ENCODE assay signal across 8 cellular contexts in the genomic region with DNA sequence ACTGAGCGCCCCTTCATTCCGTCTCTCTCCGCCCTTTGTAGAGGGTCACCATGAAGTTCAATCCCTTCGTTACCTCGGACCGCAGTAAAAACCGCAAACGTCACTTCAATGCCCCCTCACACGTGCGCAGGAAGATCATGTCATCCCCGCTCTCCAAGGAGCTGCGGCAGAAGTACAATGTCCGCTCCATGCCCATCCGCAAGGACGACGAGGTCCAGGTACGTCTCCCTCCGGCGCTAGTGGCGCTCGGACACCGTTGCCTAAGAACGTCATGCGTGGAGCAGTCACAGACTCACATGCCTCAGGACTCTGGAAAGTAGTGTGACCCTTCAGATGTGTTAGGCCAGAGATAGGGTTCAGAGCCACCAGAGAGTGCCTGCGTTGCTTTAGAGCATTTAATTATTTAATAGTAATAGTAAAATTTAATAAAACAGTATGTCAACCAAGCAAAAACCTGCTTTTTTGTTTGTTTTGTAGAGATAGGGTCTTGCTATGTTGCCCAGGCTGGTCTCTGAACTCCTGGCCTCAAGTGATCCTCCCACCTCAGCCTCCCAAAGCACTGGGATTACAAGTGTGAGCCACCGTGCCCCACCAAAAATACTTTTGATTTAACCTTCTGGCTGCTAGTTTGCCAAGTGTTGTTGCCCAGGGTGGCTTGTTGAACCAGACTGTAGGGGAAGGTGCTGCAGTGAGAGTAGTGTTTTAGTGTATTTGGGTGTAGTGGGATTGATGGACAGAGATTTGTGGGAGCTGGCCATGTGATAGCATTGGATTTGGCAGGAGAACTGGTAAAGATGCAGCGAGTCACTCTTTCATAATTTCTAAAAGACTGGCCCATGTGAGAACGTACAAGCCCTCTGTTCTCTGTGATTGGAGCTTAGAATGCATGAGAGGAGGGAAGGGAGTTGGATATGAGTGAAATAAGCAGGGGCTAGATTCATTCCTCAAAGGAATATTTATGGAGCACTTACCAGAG. TPM values are rescaled to one million over a fixed set of nuclear protein-coding genes. Genes with fewer than 3 reads are reported as not detected.
DNase-seq lines count a peak whose midpoint lies in the region; ATAC-seq and TF ChIP-seq lines count a peak whose summit lies in the region.

No MANE protein-coding gene starts in this region.

- no peak overlapping the region for H2BK12ac ChIP-seq in trophoblast cell (ENCODE audit: low read length)

- no peak overlapping the region for H2BK5ac ChIP-seq in trophoblast cell (ENCODE audit: low read depth, low read length, poor library complexity)

- peaks cover 9% of the 10 kb centered on the region for H3K79me1 ChIP-seq in trophoblast cell (ENCODE audit: low read length)

- ATAC-seq in RWPE2 (ENCODE audit: low read depth): no peak
- no peak for ATAC-seq in GM21360 (IDR thresholded peaks at IDR 0.05; ENCODE audit: unreplicated experiment)

- peak overlapping the region; percentile 57 for H3K18ac ChIP-seq in trophoblast cell (ENCODE audit: low read length)

- peak overlapping the region; percentile 56 for H4K12ac ChIP-seq in trophoblast cell (ENCODE audit: low read depth, low read length)

- peak overlapping the region; percentile 67 for H3K4me2 ChIP-seq in trophoblast cell (ENCODE audit: low read length)

- H3K9me3 ChIP-seq in RWPE2 (ENCODE audit: severe bottlenecking) (no peaks in the 10 kb centered on the region), esophagus (ENCODE audit: control insufficient read depth in 2 of 2, insufficient read depth in 1 of 2, low read depth in 1 of 2, low read length in 1 of 2) (peaks cover 0 to 3% of the 10 kb centered on the region in 2 donors), trophoblast cell (ENCODE audit: insufficient read depth, low read depth, low read length) (no peaks in the 10 kb centered on the region)

- H3K14ac ChIP-seq in trophoblast cell (ENCODE audit: low read length): peak overlapping the region; percentile 58

- 14% methylated on average over 28 of the region's 28 CpGs for WGBS in esophagus, 2 donors
- no CpG with 5 or more reads among the region's 28 CpGs for WGBS in trophoblast cell (ENCODE audit: extremely low coverage, insufficient coverage, insufficient read length)

- H3K9ac ChIP-seq in trophoblast cell (ENCODE audit: low read length): peak overlapping the region; percentile 98

- H4K8ac ChIP-seq in trophoblast cell (ENCODE audit: low read depth, low read length): peak overlapping the region; percentile 95

- H3K4me1 ChIP-seq in RWPE2 (ENCODE audit: insufficient read depth, poor library complexity, severe bottlenecking): peaks cover 22% of the 10 kb centered on the region
- peaks cover 0 to 2% of the 10 kb centered on the region in 2 donors for H3K4me1 ChIP-seq in esophagus (ENCODE audit: control insufficient read depth in 2 of 2, insufficient read depth in 2 of 2, low read length in 1 of 2)
- peaks cover 3 to 4% of the 10 kb centered on the region in 2 experiments for H3K4me1 ChIP-seq in trophoblast cell (ENCODE audit: control insufficient read depth in 1 of 2, insufficient read depth in 2 of 2, low read length in 2 of 2)

- no peak for TF ChIP-seq CTCF in RWPE2 (IDR thresholded peaks at IDR 0.05; ENCODE audit: poor library complexity, severe bottlenecking)

- H3K4ac ChIP-seq in trophoblast cell (ENCODE audit: low read depth, low read length): peak overlapping the region; percentile 8

- peak overlapping the region; percentile 74 for H3K4me3 ChIP-seq in RWPE2 (ENCODE audit: severe bottlenecking)
- H3K4me3 ChIP-seq in esophagus (ENCODE audit: low read depth in 1 of 2, low read length in 2 of 2): peak overlapping the region; percentile 76 to 97
- peak overlapping the region; percentile 95 for H3K4me3 ChIP-seq in trophoblast cell (ENCODE audit: low read depth, low read length)

- peak overlapping the region; percentile 13 for H2AFZ ChIP-seq in trophoblast cell (ENCODE audit: insufficient read depth, low read length, poor library complexity)

- peak overlapping the region; percentile 37 for H2BK120ac ChIP-seq in trophoblast cell (ENCODE audit: insufficient read depth, low read length, poor library complexity)

- H3K79me2 ChIP-seq in trophoblast cell (ENCODE audit: control insufficient read depth, insufficient read depth, low read length, poor library complexity): peaks cover 3% of the 10 kb centered on the region

- H3K27me3 ChIP-seq in RWPE2 (ENCODE audit: insufficient read depth, poor library complexity, severe bottlenecking) (no peaks in the 10 kb centered on the region), esophagus (ENCODE audit: control insufficient read depth in 1 of 2, insufficient read depth in 2 of 2, low read length in 2 of 2) (no peaks in the 10 kb centered on the region), trophoblast cell (ENCODE audit: insufficient read depth, low read length) (no peaks in the 10 kb centered on the region)

- peak overlapping the region; percentile 14 for H4K91ac ChIP-seq in trophoblast cell (ENCODE audit: low read depth, low read length)

- no peak overlapping the region for H3K23ac ChIP-seq in trophoblast cell (ENCODE audit: low read length)

- peak overlapping the region; percentile 3 for H2AK5ac ChIP-seq in trophoblast cell (ENCODE audit: low read length)

- peaks cover 49% of the 10 kb centered on the region for H3K36me3 ChIP-seq in RWPE2 (ENCODE audit: low read depth)
- H3K36me3 ChIP-seq in esophagus (ENCODE audit: control insufficient read depth in 2 of 2, insufficient read depth in 2 of 2, low read length in 1 of 2): no peaks in the 10 kb centered on the region
- H3K36me3 ChIP-seq in trophoblast cell (ENCODE audit: control insufficient read depth in 1 of 2, insufficient read depth in 2 of 2, low read length in 2 of 2): peaks cover 2 to 4% of the 10 kb centered on the region in 2 experiments

- DNase-seq in ELR (ENCODE audit: low read depth) (peak; percentile 56), RWPE2 (ENCODE audit: low spot score) (no peak), trophoblast cell (no peak), foreskin melanocyte (no peak), NCI-H82 treated with DMSO at 0.1 percent for 48 hours (lab: John Stamatoyannopoulos, UW; ENCODE audit: unreplicated experiment) (no peak), DMS79 treated with DMSO at 0.1 percent for 48 hours (lab: John Stamatoyannopoulos, UW) (no peak)

- H3K27ac ChIP-seq in RWPE2 (ENCODE audit: poor library complexity, severe bottlenecking) (peak overlapping the region; percentile 74), esophagus (ENCODE audit: low read depth in 2 of 2, low read length in 1 of 2) (no peak overlapping the region), trophoblast cell (ENCODE audit: low read depth, low read length) (no peak overlapping the region)

RNA-seq across cellular contexts. Expression of gene RPL26L1, which starts 0.9 kb away (rescaled TPM):
- polyA plus RNA-seq in esophagus: 10 to 100 TPM; 40.2 to 65.9 TPM
- polyA plus RNA-seq in trophoblast cell (2013): 61.9 and 63.3 TPM in 2 replicates

RNA-seq across cellular contexts. Expression of gene ATP6V0E1, which starts 23.5 kb away (rescaled TPM):
- 100 to 1,000 TPM; 182 to 192 TPM for polyA plus RNA-seq in esophagus
- polyA plus RNA-seq in trophoblast cell (2013): 246 and 249 TPM in 2 replicates
